ENCODE assay signal across 27 cellular contexts in the genomic region with DNA sequence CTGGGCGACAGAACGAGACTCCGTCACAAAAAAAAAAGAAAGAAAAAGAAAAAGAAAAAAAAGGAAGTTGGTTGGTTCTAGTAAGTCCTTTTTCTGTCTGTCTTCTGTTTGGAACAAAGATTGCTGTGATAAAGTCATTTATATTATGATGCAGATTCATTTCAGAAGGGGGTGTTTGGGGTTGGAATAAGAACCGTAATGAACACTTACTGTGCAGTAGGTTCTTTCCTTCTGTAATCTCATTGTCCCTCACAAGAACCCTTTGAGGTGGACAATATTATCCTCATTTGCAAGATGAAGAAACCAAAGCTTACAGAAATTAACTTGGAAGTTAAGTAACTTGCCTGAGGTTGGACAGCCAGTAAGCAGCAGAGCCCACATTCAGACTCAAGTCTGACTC. TPM values are rescaled to one million over a fixed set of nuclear protein-coding genes. Genes with fewer than 3 reads are reported as not detected.
"Had no signal": no experiment of that assay in that cellular context is flagged by ENCODE, and none has a peak within 500 bp of the region (broad histone marks: within the 10 kb centered on the region; RNA-seq: fewer than 3 reads in every experiment).

No MANE protein-coding gene starts in this region.

- H3K36me3 ChIP-seq: brain microvascular endothelial cell, colonic mucosa, gastrocnemius medialis, prostate gland, right atrium auricular region, thyroid gland, uterus had no signal

- H3K27ac ChIP-seq: brain microvascular endothelial cell, colonic mucosa, gastrocnemius medialis, prostate gland, right atrium auricular region, thyroid gland, uterus had no signal

- H3K4me3 Mint-ChIP-seq: activated CD4-positive, alpha-beta memory T cell treated with anti-CD3 and anti-CD28 coated beads, Interleukin-2, amount 10 ng/mL, durations not matched to agents 7 days and 5 days; activated CD8-positive, alpha-beta memory T cell treated with anti-CD3 and anti-CD28 coated beads, Interleukin-2, amount 10 ng/mL, durations not matched to agents 7 days and 5 days; activated naive CD4-positive, alpha-beta T cell treated with anti-CD3 and anti-CD28 coated beads for 36 hours; activated T-helper 17 cell treated with anti-CD3 and anti-CD28 coated beads, Interleukin-2, amount 50 U/mL, for 72 hours; central memory CD8-positive, alpha-beta T cell; neural crest cell had no signal

- H3K4me1 Mint-ChIP-seq: neural crest cell had no signal

- DNase-seq: activated CD4-positive, alpha-beta memory T cell treated with anti-CD3 and anti-CD28 coated beads, Interleukin-2, amount 10 ng/mL, durations not matched to agents 7 days and 5 days; activated CD4-positive, alpha-beta T cell treated with anti-CD3 and anti-CD28 coated beads for 48 hours; activated CD4-positive, CD25-positive, alpha-beta regulatory T cell; activated CD8-positive, alpha-beta memory T cell treated with anti-CD3 and anti-CD28 coated beads, Interleukin-2, amount 10 ng/mL, durations not matched to agents 7 days and 5 days; activated naive CD4-positive, alpha-beta T cell treated with anti-CD3 and anti-CD28 coated beads for 36 hours; activated T-cell treated with anti-CD3 and anti-CD28 coated beads, Interleukin-2, amount 50 U/mL, for 1 hour; aorta; brain microvascular endothelial cell; colonic mucosa; effector CD4-positive, alpha-beta T cell; gastrocnemius medialis; heart left ventricle; kidney; stimulated activated CD4-positive, alpha-beta T cell treated with anti-CD3 and anti-CD28 coated beads, Interleukin-2, amount 100 ng/mL, for 24 hours; stimulated activated naive CD4-positive, alpha-beta T cell treated with Interleukin-2 at 50 U/mL for 16 hours; thyroid gland; uterus had no signal

- H3K4me1 ChIP-seq: prostate gland, uterus had no signal

- ATAC-seq: activated CD8-positive, alpha-beta memory T cell treated with anti-CD3 and anti-CD28 coated beads, Interleukin-2, amount 10 ng/mL, durations not matched to agents 7 days and 5 days; activated T-helper 17 cell treated with anti-CD3 and anti-CD28 coated beads, Interleukin-2, amount 50 U/mL, for 72 hours; esophagus mucosa; gastrocnemius medialis; heart left ventricle had no signal

- H3K27ac Mint-ChIP-seq: activated CD4-positive, alpha-beta memory T cell treated with anti-CD3 and anti-CD28 coated beads, Interleukin-2, amount 10 ng/mL, durations not matched to agents 7 days and 5 days; activated CD8-positive, alpha-beta memory T cell treated with anti-CD3 and anti-CD28 coated beads, Interleukin-2, amount 10 ng/mL, durations not matched to agents 7 days and 5 days; activated naive CD4-positive, alpha-beta T cell treated with anti-CD3 and anti-CD28 coated beads for 36 hours; activated T-helper 17 cell treated with anti-CD3 and anti-CD28 coated beads, Interleukin-2, amount 50 U/mL, for 72 hours had no signal

- H3K27me3 Mint-ChIP-seq: activated CD4-positive, alpha-beta memory T cell treated with anti-CD3 and anti-CD28 coated beads, Interleukin-2, amount 10 ng/mL, durations not matched to agents 7 days and 5 days; activated CD8-positive, alpha-beta memory T cell treated with anti-CD3 and anti-CD28 coated beads, Interleukin-2, amount 10 ng/mL, durations not matched to agents 7 days and 5 days; activated T-helper 17 cell treated with anti-CD3 and anti-CD28 coated beads, Interleukin-2, amount 50 U/mL, for 72 hours; central memory CD8-positive, alpha-beta T cell had no signal

- H3K27me3 ChIP-seq: brain microvascular endothelial cell, colonic mucosa, gastrocnemius medialis, heart left ventricle, right atrium auricular region, thyroid gland, uterus had no signal

- H3K4me3 ChIP-seq: colonic mucosa, gastrocnemius medialis, heart left ventricle, prostate gland, right atrium auricular region, thyroid gland, uterus had no signal

- H3K9me3 ChIP-seq: colonic mucosa, gastrocnemius medialis, heart left ventricle, prostate gland, right atrium auricular region, thyroid gland, uterus had no signal

- H3K9me3 Mint-ChIP-seq: activated CD4-positive, alpha-beta memory T cell treated with anti-CD3 and anti-CD28 coated beads, Interleukin-2, amount 10 ng/mL, durations not matched to agents 7 days and 5 days; activated naive CD4-positive, alpha-beta T cell treated with anti-CD3 and anti-CD28 coated beads for 36 hours; activated T-helper 17 cell treated with anti-CD3 and anti-CD28 coated beads, Interleukin-2, amount 50 U/mL, for 72 hours; central memory CD8-positive, alpha-beta T cell; neural crest cell had no signal

RNA-seq across cellular contexts. Expression of gene GLTPD2, which starts 54.7 kb away (rescaled TPM):
- total RNA-seq: activated CD4-positive, alpha-beta memory T cell treated with anti-CD3 and anti-CD28 coated beads, Interleukin-2, amount 10 ng/mL, durations not matched to agents 7 days and 5 days; activated CD8-positive, alpha-beta memory T cell treated with anti-CD3 and anti-CD28 coated beads, Interleukin-2, amount 10 ng/mL, durations not matched to agents 7 days and 5 days; activated naive CD4-positive, alpha-beta T cell treated with anti-CD3 and anti-CD28 coated beads for 36 hours; activated T-helper 17 cell treated with anti-CD3 and anti-CD28 coated beads, Interleukin-2, amount 50 U/mL, for 72 hours; aorta; esophagus mucosa; heart left ventricle; myocyte; neural crest cell; osteoblast; prostate gland; right atrium auricular region; subcutaneous adipose tissue; T-helper 2 cell treated with Interferon-gamma antibody and Interleukin-4, amounts not matched to agents 100 ng/mL and 5 ng/mL, for 36 hours; thyroid gland; uterus had no signal
